Comparison of ENCODE assay signal across 7 cellular contexts in the genomic region with DNA sequence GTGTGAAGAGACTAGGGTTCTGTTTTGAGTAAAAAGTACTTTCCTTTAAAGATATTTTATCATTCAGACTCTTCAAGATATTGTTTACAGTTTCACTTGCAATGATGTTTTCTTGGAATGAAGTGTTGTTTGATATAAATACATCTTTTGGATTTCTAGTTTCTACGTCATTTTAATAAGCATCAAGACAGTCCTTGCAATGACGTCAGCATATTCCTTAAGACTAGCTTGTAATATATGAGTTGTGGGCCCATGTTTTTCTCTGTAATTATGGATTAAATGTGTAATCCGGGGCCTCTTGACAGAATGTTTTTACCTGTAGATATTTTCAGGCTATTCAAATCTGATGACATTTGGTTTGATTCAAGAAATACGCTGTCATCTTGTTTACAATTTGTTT.
"Had no signal": no experiment of that assay in that cellular context is flagged by ENCODE, and none has a peak within 500 bp of the region (broad histone marks: within the 10 kb centered on the region; RNA-seq: fewer than 3 reads in every experiment).

No MANE protein-coding gene starts in this region.

- H2AFZ ChIP-seq: GM23248 had no signal

- H3K4me1 ChIP-seq: HAP-1 had no signal

- H3K27ac ChIP-seq: GM23248 had no signal

- ATAC-seq: HCT116 had no signal

- FAIRE-seq: HTR-8/SVneo had no signal

- H3K36me3 ChIP-seq: HAP-1 had no signal

- DNase-seq: GM23248, GOT3, H7, KG1 had no signal

- H3K4me3 ChIP-seq: GM23248, HAP-1 had no signal

- H3K9me3 ChIP-seq: HAP-1 had no signal

- H3K9ac ChIP-seq: GM23248 had no signal
